In genomic region chrX:15747626-15748173, GRCh38 we compare ENCODE assay signal across 28 cellular contexts. TPM values are rescaled to one million over a fixed set of nuclear protein-coding genes. Genes with fewer than 3 reads are reported as not detected.
A peak's percentile ranks its signal among the peaks of the same experiment; 100 is the strongest.
DNase-seq lines count a peak whose midpoint lies in the region; ATAC-seq and TF ChIP-seq lines count a peak whose summit lies in the region.
"Had no signal": no experiment of that assay in that cellular context is flagged by ENCODE, and none has a peak within 500 bp of the region (broad histone marks: within the 10 kb centered on the region; RNA-seq: fewer than 3 reads in every experiment).

No MANE protein-coding gene starts in this region.

- TF ChIP-seq CTCF in 22Rv1 (IDR thresholded peaks at IDR 0.05) (no peak), WERI-Rb-1 (IDR thresholded peaks at IDR 0.05; ENCODE audit: low read depth, low read length) (no peak), left lung (IDR thresholded peaks at IDR 0.05) (no peak)

- H3K36me3 Mint-ChIP-seq in CD8-positive, alpha-beta memory T cell, result peaks cover 23 to 52% (median 33%) of the 10 kb centered on the region in 3 donors
- peaks cover 44% of the 10 kb centered on the region for H3K36me3 Mint-ChIP-seq in activated T-helper 17 cell treated with anti-CD3 and anti-CD28 coated beads, Interleukin-2, amount 50 U/mL, for 72 hours (ENCODE audit: low read depth)
- H3K36me3 Mint-ChIP-seq in naive thymus-derived CD4-positive, alpha-beta T cell, result peaks cover 0 to 55% (median 37%) of the 10 kb centered on the region in 5 donors

- peak overlapping the region in 2 of 7 donors; percentile 1 to 61 for H3K4me3 Mint-ChIP-seq in CD8-positive, alpha-beta memory T cell
- H3K4me3 Mint-ChIP-seq in activated T-helper 17 cell treated with anti-CD3 and anti-CD28 coated beads, Interleukin-2, amount 50 U/mL, for 72 hours, result no peak overlapping the region
- peak overlapping the region in 2 of 10 donors; percentile 8 to 18 for H3K4me3 Mint-ChIP-seq in naive thymus-derived CD4-positive, alpha-beta T cell
- H3K4me3 Mint-ChIP-seq: activated naive CD8-positive, alpha-beta T cell treated with anti-CD3 and anti-CD28 coated beads, Interleukin-2, amount 10 ng/mL, durations not matched to agents 7 days and 5 days; neural crest cell had no signal

- peak overlapping the region; percentile 48 for H3K27ac ChIP-seq in 22Rv1
- H3K27ac ChIP-seq in CD8-positive, alpha-beta memory T cell (ENCODE audit: low read depth, low read length), result no peak overlapping the region
- no peak overlapping the region for H3K27ac ChIP-seq in naive thymus-derived CD4-positive, alpha-beta T cell (ENCODE audit: low read depth, low read length)
- no peak overlapping the region for H3K27ac ChIP-seq in WERI-Rb-1
- no peak overlapping the region for H3K27ac ChIP-seq in left lung
- H3K27ac ChIP-seq: BLaER1 treated with 17β-estradiol and CSF1 and Interleukin-3, amounts not matched to agents 10 nM and 100 nM; GM23248; parathyroid adenoma; PC-9; upper lobe of left lung had no signal

- no peaks in the 10 kb centered on the region for H3K9me3 Mint-ChIP-seq in CD8-positive, alpha-beta memory T cell
- no peaks in the 10 kb centered on the region for H3K9me3 Mint-ChIP-seq in activated T-helper 17 cell treated with anti-CD3 and anti-CD28 coated beads, Interleukin-2, amount 50 U/mL, for 72 hours
- peaks cover 0 to 4% (median 0%) of the 10 kb centered on the region in 11 donors for H3K9me3 Mint-ChIP-seq in naive thymus-derived CD4-positive, alpha-beta T cell
- H3K9me3 Mint-ChIP-seq: activated naive CD8-positive, alpha-beta T cell treated with anti-CD3 and anti-CD28 coated beads, Interleukin-2, amount 10 ng/mL, durations not matched to agents 7 days and 5 days; neural crest cell had no signal

- ATAC-seq in activated T-helper 17 cell treated with anti-CD3 and anti-CD28 coated beads, Interleukin-2, amount 50 U/mL, for 72 hours (replicated peaks), result no peak
- no peak for ATAC-seq in naive thymus-derived CD4-positive, alpha-beta T cell
- no peak for ATAC-seq in left lung
- ATAC-seq: right cardiac atrium had no signal

- H3K27me3 Mint-ChIP-seq in CD8-positive, alpha-beta memory T cell, result no peaks in the 10 kb centered on the region
- H3K27me3 Mint-ChIP-seq in activated T-helper 17 cell treated with anti-CD3 and anti-CD28 coated beads, Interleukin-2, amount 50 U/mL, for 72 hours, result no peaks in the 10 kb centered on the region
- no peaks in the 10 kb centered on the region for H3K27me3 Mint-ChIP-seq in naive thymus-derived CD4-positive, alpha-beta T cell
- H3K27me3 Mint-ChIP-seq: activated naive CD8-positive, alpha-beta T cell treated with anti-CD3 and anti-CD28 coated beads, Interleukin-2, amount 10 ng/mL, durations not matched to agents 7 days and 5 days had no signal

- CTCF ChIA-PET in CD8-positive, alpha-beta memory T cell (lab: Charles Lee), result interaction anchor here (6.1 kb wide), 1 partner anchor 8 kb away, joined by 31 read pairs; the partner anchor contains the start of gene CA5B
- CTCF ChIA-PET in naive thymus-derived CD4-positive, alpha-beta T cell (lab: Charles Lee), result interaction anchor here (1.0 to 1.9 kb wide), 3 partner anchors 9 to 60 kb away, joined by 3 to 9 read pairs (median 3); partner anchors contain the start of gene CA5B

- H3K27me3 ChIP-seq in CD8-positive, alpha-beta memory T cell (ENCODE audit: insufficient read depth, low read length, poor library complexity, severe bottlenecking), result no peaks in the 10 kb centered on the region
- no peaks in the 10 kb centered on the region for H3K27me3 ChIP-seq in naive thymus-derived CD4-positive, alpha-beta T cell (ENCODE audit: control insufficient read depth in 2 of 2, insufficient read depth in 2 of 2, low read length in 2 of 2)
- no peaks in the 10 kb centered on the region for H3K27me3 ChIP-seq in WERI-Rb-1 (ENCODE audit: insufficient read depth, low read depth, severe bottlenecking)
- H3K27me3 ChIP-seq in left lung, result no peaks in the 10 kb centered on the region
- H3K27me3 ChIP-seq: upper lobe of left lung had no signal

- POLR2A ChIA-PET in CD8-positive, alpha-beta memory T cell (lab: Charles Lee), result interaction anchor here (1.0 kb wide), 1 partner anchor 34 kb away, joined by 6 read pairs; no protein-coding TSS in a partner anchor
- POLR2A ChIA-PET in naive thymus-derived CD4-positive, alpha-beta T cell (lab: Charles Lee), result interaction anchor here (0.6 to 10.4 kb wide), 3 partner anchors 9 to 43 kb away, joined by 3 to 162 read pairs (median 4); partner anchors contain the start of genes CA5B and ZRSR2

- peaks cover 91 to 97% (median 95%) of the 10 kb centered on the region in 3 donors for H3K4me1 Mint-ChIP-seq in CD8-positive, alpha-beta memory T cell
- H3K4me1 Mint-ChIP-seq in activated T-helper 17 cell treated with anti-CD3 and anti-CD28 coated beads, Interleukin-2, amount 50 U/mL, for 72 hours, result peaks cover 44% of the 10 kb centered on the region
- H3K4me1 Mint-ChIP-seq in naive thymus-derived CD4-positive, alpha-beta T cell, result peaks cover 39 to 97% (median 82%) of the 10 kb centered on the region in 7 donors

- DNase-seq in CD8-positive, alpha-beta memory T cell, result no peak
- DNase-seq in naive thymus-derived CD4-positive, alpha-beta T cell, result no peak
- DNase-seq in WERI-Rb-1 (no peak), left lung (no peak), AG20443 (ENCODE audit: low spot score) (no peak)
- DNase-seq: activated CD4-positive, alpha-beta T cell treated with anti-CD3 and anti-CD28 coated beads, Interleukin-2, amount 50 U/mL, for 4 hours; activated naive CD8-positive, alpha-beta T cell treated with anti-CD3 and anti-CD28 coated beads, Interleukin-2, amount 10 ng/mL, durations not matched to agents 7 days and 5 days; Calu3; dermis blood vessel endothelial cell; DMS79 treated with DMSO at 0.1 percent for 48 hours; GM23248; hippocampal formation; midbrain; NCI-H1092 treated with DMSO at 0.1 percent for 48 hours; NCI-H187 treated with DMSO at 0.1 percent for 48 hours; NCI-H2171 treated with DMSO at 0.1 percent for 48 hours; NCI-H524; PC-9; right cardiac atrium; Right ventricle myocardium superior; stimulated activated CD4-positive, alpha-beta T cell treated with anti-CD3 and anti-CD28 coated beads, Interleukin-2, amount 100 ng/mL, for 24 hours; T-helper 9 cell; upper lobe of left lung had no signal

- no peaks in the 10 kb centered on the region for H3K9me3 ChIP-seq in CD8-positive, alpha-beta memory T cell (ENCODE audit: low read length)
- H3K9me3 ChIP-seq in naive thymus-derived CD4-positive, alpha-beta T cell (ENCODE audit: control insufficient read depth in 2 of 3, low read length in 3 of 3), result no peaks in the 10 kb centered on the region
- H3K9me3 ChIP-seq in WERI-Rb-1 (ENCODE audit: severe bottlenecking) (no peaks in the 10 kb centered on the region), left lung (no peaks in the 10 kb centered on the region)
- H3K9me3 ChIP-seq: BLaER1 treated with 17β-estradiol and CSF1 and Interleukin-3, amounts not matched to agents 10 nM and 100 nM; upper lobe of left lung had no signal

- no peak overlapping the region for H3K4me3 ChIP-seq in CD8-positive, alpha-beta memory T cell (ENCODE audit: low read length)
- no peak overlapping the region for H3K4me3 ChIP-seq in naive thymus-derived CD4-positive, alpha-beta T cell (ENCODE audit: low read length)
- no peak overlapping the region for H3K4me3 ChIP-seq in WERI-Rb-1 (ENCODE audit: low read depth, low read length)
- no peak overlapping the region for H3K4me3 ChIP-seq in left lung
- H3K4me3 ChIP-seq: BLaER1 treated with 17β-estradiol and CSF1 and Interleukin-3, amounts not matched to agents 10 nM and 100 nM; GM23248; PC-9; upper lobe of left lung had no signal

- peaks cover 51% of the 10 kb centered on the region for H3K4me1 ChIP-seq in CD8-positive, alpha-beta memory T cell (ENCODE audit: insufficient read depth, low read length)
- peaks cover 36 to 43% of the 10 kb centered on the region in 2 donors for H3K4me1 ChIP-seq in naive thymus-derived CD4-positive, alpha-beta T cell (ENCODE audit: control insufficient read depth in 2 of 2, insufficient read depth in 2 of 2, low read length in 2 of 2)
- peaks cover 8 to 17% of the 10 kb centered on the region in 2 donors for H3K4me1 ChIP-seq in left lung

- intact Hi-C loops in naive thymus-derived CD4-positive, alpha-beta T cell (cut with micrococcal nuclease), result no loop called here
- intact Hi-C loops in left lung (cut with DNase I), result no loop called here

- H3K36me3 ChIP-seq in CD8-positive, alpha-beta memory T cell (ENCODE audit: insufficient read depth, low read length), result no peaks in the 10 kb centered on the region
- peaks cover 0 to under 1% (median 0%) of the 10 kb centered on the region in 3 experiments for H3K36me3 ChIP-seq in naive thymus-derived CD4-positive, alpha-beta T cell (ENCODE audit: control insufficient read depth in 2 of 3, insufficient read depth in 3 of 3, low read length in 3 of 3)
- no peaks in the 10 kb centered on the region for H3K36me3 ChIP-seq in WERI-Rb-1
- no peaks in the 10 kb centered on the region for H3K36me3 ChIP-seq in left lung
- H3K36me3 ChIP-seq: upper lobe of left lung had no signal

- peak overlapping the region; percentile 53 to 97 (median 82) for H3K27ac Mint-ChIP-seq in CD8-positive, alpha-beta memory T cell
- peak overlapping the region; percentile 50 for H3K27ac Mint-ChIP-seq in activated T-helper 17 cell treated with anti-CD3 and anti-CD28 coated beads, Interleukin-2, amount 50 U/mL, for 72 hours
- H3K27ac Mint-ChIP-seq in naive thymus-derived CD4-positive, alpha-beta T cell, result peak overlapping the region in 8 of 9 donors; percentile 51 to 98 (median 75)
- H3K27ac Mint-ChIP-seq: activated naive CD8-positive, alpha-beta T cell treated with anti-CD3 and anti-CD28 coated beads, Interleukin-2, amount 10 ng/mL, durations not matched to agents 7 days and 5 days had no signal

RNA-seq across cellular contexts. Expression of gene CA5B, which starts 9.6 kb away (rescaled TPM):
- 1 to 10 TPM; 8.8 to 9.0 TPM for total RNA-seq in CD8-positive, alpha-beta memory T cell
- 94.6 TPM for polyA plus RNA-seq in CD8-positive, alpha-beta memory T cell
- total RNA-seq in activated T-helper 17 cell treated with anti-CD3 and anti-CD28 coated beads, Interleukin-2, amount 50 U/mL, for 72 hours, result 10 to 100 TPM; 14.5 to 45.9 TPM
- total RNA-seq in naive thymus-derived CD4-positive, alpha-beta T cell, result 10 to 100 TPM; 16.4 to 64.6 (median 39.5) TPM
- polyA plus RNA-seq in naive thymus-derived CD4-positive, alpha-beta T cell, result 10 to 100 TPM; 55.8 to 63.5 TPM
- 10 to 100 TPM; 10.7 to 13.7 TPM for total RNA-seq in left lung

RNA-seq across cellular contexts. Expression of gene ZRSR2, which starts 42.6 kb away (rescaled TPM):
- 10 to 100 TPM; 12.0 to 12.4 TPM for total RNA-seq in CD8-positive, alpha-beta memory T cell
- 36.8 TPM for polyA plus RNA-seq in CD8-positive, alpha-beta memory T cell
- 10 to 100 TPM; 10.0 to 11.6 TPM for total RNA-seq in activated T-helper 17 cell treated with anti-CD3 and anti-CD28 coated beads, Interleukin-2, amount 50 U/mL, for 72 hours
- total RNA-seq in naive thymus-derived CD4-positive, alpha-beta T cell, result 10 to 100 TPM; 20.8 to 31.7 (median 25.4) TPM
- 10 to 100 TPM; 24.7 to 46.0 TPM for polyA plus RNA-seq in naive thymus-derived CD4-positive, alpha-beta T cell
- total RNA-seq in left lung, result 10 to 100 TPM; 10.9 to 11.5 TPM
